In the genomic region with DNA sequence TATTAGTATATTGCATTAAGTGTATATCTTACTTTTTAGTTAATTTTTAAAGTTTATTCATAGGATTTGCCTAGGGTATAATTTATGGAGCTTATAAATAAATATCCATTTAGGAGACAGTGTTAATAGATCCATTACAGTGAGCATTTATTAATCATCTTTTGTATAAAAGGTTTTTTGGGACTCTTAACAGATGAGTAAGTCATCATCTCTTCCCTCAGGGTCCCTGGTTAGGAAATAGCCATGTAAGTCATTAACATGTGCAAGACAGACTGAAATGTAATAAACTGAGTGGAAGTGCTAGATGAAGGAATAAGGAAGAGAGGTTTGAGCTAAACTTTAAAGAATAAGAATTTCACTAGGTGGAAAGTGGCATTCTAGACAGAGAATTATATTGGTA, we compare ENCODE assay signal across 16 cellular contexts.
DNase-seq lines count a peak whose midpoint lies in the region; ATAC-seq, FAIRE-seq and TF ChIP-seq lines count a peak whose summit lies in the region.
"Had no signal": no experiment of that assay in that cellular context is flagged by ENCODE, and none has a peak within 500 bp of the region (broad histone marks: within the 10 kb centered on the region; RNA-seq: fewer than 3 reads in every experiment).

No MANE protein-coding gene starts in this region.

- peaks cover 2% of the 10 kb centered on the region; the same call in 1 of the 2 replicates for H3K79me2 ChIP-seq in GM23248 (ENCODE audit: insufficient read depth)

- in situ Hi-C loops in GM23248 (cut with MboI): loop anchor here (25.0 kb wide), 1 partner anchor 908 kb away; no protein-coding TSS in a partner anchor

- H3K27ac ChIP-seq in GM23248: no peak overlapping the region

- H3K4me3 Mint-ChIP-seq in progenitor cell of endocrine pancreas (ENCODE audit: low read depth): no peak overlapping the region
- H3K4me3 Mint-ChIP-seq: B cell; CD4-positive, alpha-beta T cell; GM23338 had no signal

- H3K27me3 ChIP-seq in GM23248 (replicated peaks; ENCODE audit: insufficient read depth) (no peaks in the 10 kb centered on the region), bronchial epithelial cell (ENCODE audit: control insufficient read depth, insufficient read depth, low read length) (no peaks in the 10 kb centered on the region)

- H3K27ac Mint-ChIP-seq in progenitor cell of endocrine pancreas: no peak overlapping the region
- H3K27ac Mint-ChIP-seq: B cell; CD4-positive, alpha-beta T cell; GM23338 had no signal

- H3K4me2 ChIP-seq in GM23248 (ENCODE audit: unreplicated experiment): no peak overlapping the region
- H3K4me2 ChIP-seq: GM23338 had no signal

- H3F3A ChIP-seq in GM23248 (ENCODE audit: insufficient read depth): 0 out of 2 replicates have a peak, but pooled peaks cover 3% of the 10 kb centered on the region

- no peaks in the 10 kb centered on the region for H3K27me3 Mint-ChIP-seq in progenitor cell of endocrine pancreas
- H3K27me3 Mint-ChIP-seq: B cell; CD4-positive, alpha-beta T cell had no signal

- no peaks in the 10 kb centered on the region for H4K20me1 ChIP-seq in GM23248 (ENCODE audit: insufficient read depth)

- no peaks in the 10 kb centered on the region for H3K9me3 ChIP-seq in GM23248 (ENCODE audit: low read depth)

- no peak for FAIRE-seq in bronchial epithelial cell (lab: Jason Lieb, UNC)
- FAIRE-seq: GM12878 had no signal

- peaks cover 13% of the 10 kb centered on the region for H3K36me3 Mint-ChIP-seq in progenitor cell of endocrine pancreas (ENCODE audit: insufficient read depth)

- H3K9me2 ChIP-seq in GM23248 (ENCODE audit: insufficient read depth): no peaks in the 10 kb centered on the region

- DNase-seq in GM23248 (peak; percentile 29), bronchial epithelial cell (ENCODE audit: low read depth) (peak; percentile 56), foreskin melanocyte (peak; percentile 11), renal cortical epithelial cell (ENCODE audit: low read depth) (peak; percentile 63), progenitor cell of endocrine pancreas (ENCODE audit: low spot score, unreplicated experiment) (no peak), NCI-H774 (lab: John Stamatoyannopoulos, UW) (no peak)
- DNase-seq: ACHN; C1 segment of cervical spinal cord; Calu3; CD4-positive, alpha-beta T cell; DMS 273 treated with DMSO at 0.1 percent for 48 hours; H7 had no signal

- no peak overlapping the region for H2AFZ ChIP-seq in GM23248
- H2AFZ ChIP-seq: GM23338 had no signal

- H3K4me1 Mint-ChIP-seq in progenitor cell of endocrine pancreas (ENCODE audit: low read depth): no peaks in the 10 kb centered on the region
- H3K4me1 Mint-ChIP-seq: B cell, GM23338 had no signal

- H3K4me3 ChIP-seq in GM23248 (no peak overlapping the region), bronchial epithelial cell (ENCODE audit: low read depth, low read length) (no peak overlapping the region)
- H3K4me3 ChIP-seq: GM12878, GM23338 had no signal

- no peak for TF ChIP-seq CTCF in bronchial epithelial cell (IDR thresholded peaks at IDR 0.05; ENCODE audit: insufficient read depth, low read length, severe bottlenecking)
- TF ChIP-seq CTCF in progenitor cell of endocrine pancreas (IDR thresholded peaks at IDR 0.05; ENCODE audit: unreplicated experiment): no peak

- H3K36me3 ChIP-seq in GM23248 (ENCODE audit: low read depth) (peaks cover 38% of the 10 kb centered on the region), bronchial epithelial cell (ENCODE audit: control insufficient read depth, insufficient read depth, low read length) (peaks cover 11% of the 10 kb centered on the region)

- no peak for ATAC-seq in GM18519 (IDR thresholded peaks at IDR 0.05; ENCODE audit: low FRiP score, unreplicated experiment)
- ATAC-seq: GM12878, GM23338 had no signal

- no peaks in the 10 kb centered on the region for H3K9me3 Mint-ChIP-seq in progenitor cell of endocrine pancreas (ENCODE audit: low read depth)
- H3K9me3 Mint-ChIP-seq: CD4-positive, alpha-beta T cell; GM23338 had no signal

- 0 out of 2 replicates have a peak, but pooled peaks cover 3% of the 10 kb centered on the region for H3K4me1 ChIP-seq in GM23248 (ENCODE audit: insufficient read depth)

- no peak overlapping the region for H3K9ac ChIP-seq in GM23248

Comparison
In these comparisons a context has a peak if more than half of its experiments do, and no peak if none do; other contexts are left out.
1. DNase-seq: peak in GM23248 (single experiment), bronchial epithelial cell (single experiment), foreskin melanocyte (single experiment) and renal cortical epithelial cell (single experiment); none in progenitor cell of endocrine pancreas (single experiment) and NCI-H774 (single experiment).